Comparison of ENCODE assay signal across 2 cellular contexts in genomic region chr19:33440241-33440640, GRCh38.
TF ChIP-seq lines count a peak whose summit lies in the region.

No MANE protein-coding gene starts in this region.

TF ChIP-seq in HepG2, 621 proteins besides CTCF, POLR2A, EP300 and RAD21 (continued from another document):
- no peak for TF ChIP-seq ZBTB4 (CRISPR knock-in tag; IDR thresholded peaks at IDR 0.05; ENCODE audit: borderline replicate concordance)
- TF ChIP-seq ESRRA (CRISPR knock-in tag; IDR thresholded peaks at IDR 0.05; ENCODE audit: low read depth), result no peak
- no peak for TF ChIP-seq KDM3A (CRISPR knock-in tag; IDR thresholded peaks at IDR 0.05; ENCODE audit: low read depth)
- no peak for TF ChIP-seq PPARG (CRISPR knock-in tag; conservative IDR thresholded peaks at IDR 0.05)
- no peak for TF ChIP-seq GTF3A (CRISPR knock-in tag; conservative IDR thresholded peaks at IDR 0.05)
- TF ChIP-seq CBFB (CRISPR knock-in tag; IDR thresholded peaks at IDR 0.05), result no peak

TF ChIP-seq in WTC11, 78 proteins besides CTCF, POLR2A, EP300 and RAD21 (continued from another document):
- TF ChIP-seq AR (CRISPR knock-in tag; IDR thresholded peaks at IDR 0.05) (no peak), ATF1 (CRISPR knock-in tag; IDR thresholded peaks at IDR 0.05) (no peak)
